ENCODE assay signal across 35 cellular contexts in the genomic region with DNA sequence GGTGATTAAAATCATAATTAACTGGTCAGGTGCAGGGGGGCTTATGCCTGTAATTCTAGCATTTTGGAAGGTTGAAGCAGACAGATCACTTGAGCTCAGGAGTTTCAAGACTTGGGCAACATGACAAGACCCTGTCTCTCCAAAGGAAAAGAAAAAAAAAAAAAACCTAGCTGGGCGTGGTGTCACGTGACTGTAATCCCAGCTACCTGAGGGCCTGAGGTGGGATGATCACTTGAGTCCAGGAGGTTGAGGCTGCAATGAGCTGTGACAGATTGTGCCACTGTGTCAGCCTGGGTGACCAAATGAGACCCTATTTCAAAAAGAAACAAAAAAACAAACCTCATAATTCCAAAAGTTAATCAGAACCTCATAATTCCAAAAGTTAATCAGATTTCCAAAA.
"Had no signal": no experiment of that assay in that cellular context is flagged by ENCODE, and none has a peak within 500 bp of the region (broad histone marks: within the 10 kb centered on the region; RNA-seq: fewer than 3 reads in every experiment).

No MANE protein-coding gene starts in this region.

- DNase-seq: Karpas-422, Kasumi-1, MG63, MM.1S, MV-4-11, NCI-H1048, NCI-H1092, NCI-H1092 treated with DMSO at 0.1 percent for 48 hours, NCI-H1105 treated with DMSO at 0.1 percent for 48 hours, NCI-H1417, NCI-H1417 treated with DMSO at 0.1 percent for 48 hours, NCI-H1436, NCI-H1436 treated with DMSO at 0.1 percent for 48 hours, NCI-H146, NCI-H1694, NCI-H1694 treated with DMSO at 0.1 percent for 48 hours, NCI-H187, NCI-H187 treated with DMSO at 0.1 percent for 48 hours, NCI-H1930, NCI-H2029, NCI-H2029 treated with DMSO at 0.1 percent for 48 hours, NCI-H2081, NCI-H2081 treated with DMSO at 0.1 percent for 48 hours, NCI-H2107, NCI-H2171, NCI-H2171 treated with DMSO at 0.1 percent for 48 hours, NCI-H2227 treated with DMSO at 0.1 percent for 48 hours, NCI-H226, NCI-H345, NCI-H446, NCI-H446 treated with DMSO at 0.1 percent for 48 hours, NCI-H510A, NCI-H510A treated with DMSO at 0.1 percent for 48 hours, NCI-H524, NCI-H524 treated with DMSO at 0.1 percent for 48 hours had no signal

- H3K9me3 ChIP-seq: MG63 had no signal

- H3K27me3 ChIP-seq: MG63 had no signal

- H3K36me3 ChIP-seq: MG63 had no signal

- H3K4me3 ChIP-seq: MG63 had no signal
